Comparison of ENCODE assay signal across 33 cellular contexts in genomic region chr2:8654483-8654882, GRCh38.
"Had no signal": no experiment of that assay in that cellular context is flagged by ENCODE, and none has a peak within 500 bp of the region (broad histone marks: within the 10 kb centered on the region; RNA-seq: fewer than 3 reads in every experiment).

No MANE protein-coding gene starts in this region.

- H3K27me3 Mint-ChIP-seq: central memory CD8-positive, alpha-beta T cell had no signal

- H3K9me3 ChIP-seq: Peyer's patch, SJSA1, SK-N-SH had no signal

- H3K27me3 ChIP-seq: brain microvascular endothelial cell, Peyer's patch, SJSA1 had no signal

- FAIRE-seq: TTC549 had no signal

- H3K27ac ChIP-seq: brain microvascular endothelial cell, Peyer's patch, SJSA1 had no signal

- H3K27ac Mint-ChIP-seq: activated CD4-positive, alpha-beta T cell treated with anti-CD3 and anti-CD28 coated beads for 36 hours; activated CD4-positive, alpha-beta T cell treated with anti-CD3 and anti-CD28 coated beads, Interleukin-2, amount 10 ng/mL, durations not matched to agents 7 days and 5 days; activated naive CD8-positive, alpha-beta T cell treated with anti-CD3 and anti-CD28 coated beads for 36 hours; activated T-helper 1 cell treated with anti-CD3 and anti-CD28 coated beads, Interleukin-12 subunit alpha, Interleukin-12 subunit beta, Interleukin-2, Interleukin-4 antibody, amounts not matched to agents 30 ng/mL and 10 ng/mL and 1 ng/mL, durations not matched to agents 14 hours and 24 hours and 36 hours; T-helper 1 cell treated with Interleukin-12 subunit alpha and Interleukin-12 subunit beta and Interleukin-4 antibody, amounts not matched to agents 30 μg/mL and 1 μg/mL, for 36 hours; T-helper 2 cell treated with Interferon-gamma antibody and Interleukin-4, amounts not matched to agents 5 μg/mL and 100 μg/mL, for 36 hours had no signal

- H3K9ac ChIP-seq: SK-N-SH had no signal

- ATAC-seq: activated CD4-positive, alpha-beta T cell treated with anti-CD3 and anti-CD28 coated beads for 36 hours; activated CD4-positive, CD25-positive, alpha-beta regulatory T cell treated with anti-CD3 and anti-CD28 coated beads, Interleukin-2, amount 50 U/mL, for 24 hours; activated T-cell treated with anti-CD3 and anti-CD28 coated beads, Interleukin-2, amount 50 U/mL, for 4 hours; PC-3 had no signal

- H3K36me3 ChIP-seq: brain microvascular endothelial cell, Peyer's patch, SJSA1 had no signal

- H3K4me2 ChIP-seq: SK-N-SH had no signal

- H3K4me3 Mint-ChIP-seq: activated CD4-positive, alpha-beta T cell treated with anti-CD3 and anti-CD28 coated beads for 36 hours; activated CD4-positive, alpha-beta T cell treated with anti-CD3 and anti-CD28 coated beads, Interleukin-2, amount 10 ng/mL, durations not matched to agents 7 days and 5 days; activated naive CD8-positive, alpha-beta T cell treated with anti-CD3 and anti-CD28 coated beads for 36 hours; activated T-cell treated with anti-CD3 and anti-CD28 coated beads, Interleukin-2, amount 50 U/mL, for 4 hours; activated T-helper 1 cell treated with anti-CD3 and anti-CD28 coated beads, Interleukin-12 subunit alpha, Interleukin-12 subunit beta, Interleukin-2, Interleukin-4 antibody, amounts not matched to agents 30 ng/mL and 10 ng/mL and 1 ng/mL, durations not matched to agents 14 hours and 24 hours and 36 hours; central memory CD8-positive, alpha-beta T cell; T-helper 1 cell treated with Interleukin-12 subunit alpha and Interleukin-12 subunit beta and Interleukin-4 antibody, amounts not matched to agents 30 μg/mL and 1 μg/mL, for 36 hours; T-helper 2 cell treated with Interferon-gamma antibody and Interleukin-4, amounts not matched to agents 5 μg/mL and 100 μg/mL, for 36 hours had no signal

- DNase-seq: activated CD4-positive, alpha-beta T cell treated with anti-CD3 and anti-CD28 coated beads for 36 hours; activated CD4-positive, alpha-beta T cell treated with anti-CD3 and anti-CD28 coated beads, Interleukin-2, amount 10 ng/mL, durations not matched to agents 7 days and 5 days; activated CD4-positive, alpha-beta T cell treated with anti-CD3 and anti-CD28 coated beads, Interleukin-2, amount 50 U/mL, for 48 hours; activated CD8-positive, alpha-beta memory T cell treated with anti-CD3 and anti-CD28 coated beads, Interleukin-2, amount 50 U/mL, for 4 hours; activated naive CD4-positive, alpha-beta T cell; activated naive CD4-positive, alpha-beta T cell treated with anti-CD3 and anti-CD28 coated beads, Interleukin-2, amount 50 U/mL, for 16 hours; activated naive CD8-positive, alpha-beta T cell treated with anti-CD3 and anti-CD28 coated beads for 36 hours; activated T-cell treated with anti-CD3 and anti-CD28 coated beads for 4 hours; activated T-cell treated with anti-CD3 and anti-CD28 coated beads, Interleukin-2, amount 50 U/mL, for 4 hours; amniotic stem cell; brain microvascular endothelial cell; NCI-H1105; NCI-H1436; NCI-H1694; NCI-H1930; NCI-H2081 treated with DMSO at 0.1 percent for 48 hours; NCI-H345; NCI-H510A; NCI-H526; NCI-H748 treated with DMSO at 0.1 percent for 48 hours; NK-92 treated with Interleukin-12 subunit alpha and Interleukin-12 subunit beta, amount 100 ng/mL, for 24 hours; PC-3; Peyer's patch; RPMI8226; SHP77 treated with DMSO at 0.1 percent for 48 hours; SK-N-SH had no signal

- H3K36me3 Mint-ChIP-seq: activated naive CD8-positive, alpha-beta T cell treated with anti-CD3 and anti-CD28 coated beads for 36 hours had no signal

- H3K9me3 Mint-ChIP-seq: activated CD4-positive, alpha-beta T cell treated with anti-CD3 and anti-CD28 coated beads, Interleukin-2, amount 10 ng/mL, durations not matched to agents 7 days and 5 days; activated naive CD8-positive, alpha-beta T cell treated with anti-CD3 and anti-CD28 coated beads for 36 hours; activated T-cell treated with anti-CD3 and anti-CD28 coated beads, Interleukin-2, amount 50 U/mL, for 4 hours; activated T-helper 1 cell treated with anti-CD3 and anti-CD28 coated beads, Interleukin-12 subunit alpha, Interleukin-12 subunit beta, Interleukin-2, Interleukin-4 antibody, amounts not matched to agents 30 ng/mL and 10 ng/mL and 1 ng/mL, durations not matched to agents 14 hours and 24 hours and 36 hours; central memory CD8-positive, alpha-beta T cell; T-helper 1 cell treated with Interleukin-12 subunit alpha and Interleukin-12 subunit beta and Interleukin-4 antibody, amounts not matched to agents 30 μg/mL and 1 μg/mL, for 36 hours; T-helper 2 cell treated with Interferon-gamma antibody and Interleukin-4, amounts not matched to agents 5 μg/mL and 100 μg/mL, for 36 hours had no signal

- H3K4me3 ChIP-seq: Peyer's patch, SJSA1 had no signal

- H3K4me1 ChIP-seq: Peyer's patch had no signal
